In the genomic region with DNA sequence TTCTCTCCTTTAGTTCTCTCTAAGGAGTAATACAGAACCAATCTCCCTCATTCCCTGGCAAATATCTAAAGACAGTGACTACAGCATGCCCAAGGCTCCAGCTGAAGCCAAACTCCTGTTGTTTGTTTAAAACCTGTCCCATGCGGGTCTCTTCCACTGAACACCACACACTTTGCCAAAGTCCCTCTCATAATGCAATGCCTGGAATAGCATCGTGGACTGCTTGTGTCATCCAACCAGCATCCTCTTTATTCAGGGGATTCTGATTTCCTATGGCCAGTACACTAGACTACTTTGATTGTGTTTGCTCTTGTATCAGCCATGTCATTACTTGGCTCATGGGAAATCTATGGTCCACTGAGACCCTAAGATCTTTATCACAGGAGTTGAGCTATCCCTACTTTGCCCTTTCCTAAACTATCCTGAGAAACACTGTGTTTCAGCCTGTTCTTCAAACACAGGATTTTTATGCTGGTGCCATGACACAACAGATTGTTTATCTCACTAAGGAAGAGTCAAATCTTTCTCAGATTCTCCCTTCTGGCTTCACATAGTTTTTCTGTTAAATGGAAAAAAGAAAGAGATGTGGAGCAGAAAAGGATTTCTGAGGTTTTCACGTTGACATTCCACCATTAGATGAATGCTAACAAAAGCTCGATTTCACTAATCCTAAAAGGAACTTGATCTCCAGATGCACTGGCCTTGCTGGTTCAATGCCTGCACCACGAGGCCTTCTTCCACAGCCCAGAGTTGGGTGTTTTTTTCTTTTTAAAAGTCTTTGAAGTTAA, we compare ENCODE assay signal across 1 cellular context.
TF ChIP-seq lines count a peak whose summit lies in the region.

No MANE protein-coding gene starts in this region.

TF ChIP-seq in IMR-90, 13 proteins besides CTCF, POLR2A, EP300 and RAD21:
- TF ChIP-seq FOS (IDR thresholded peaks at IDR 0.05; ENCODE audit: low read depth, low read length) (no peak), BHLHE40 (IDR thresholded peaks at IDR 0.05; ENCODE audit: low read depth, low read length) (no peak), SMC3 (IDR thresholded peaks at IDR 0.05; ENCODE audit: low read depth, low read length) (no peak), CEBPB (IDR thresholded peaks at IDR 0.05; ENCODE audit: low read depth, low read length) (no peak)
- TF ChIP-seq, protein P1, sequence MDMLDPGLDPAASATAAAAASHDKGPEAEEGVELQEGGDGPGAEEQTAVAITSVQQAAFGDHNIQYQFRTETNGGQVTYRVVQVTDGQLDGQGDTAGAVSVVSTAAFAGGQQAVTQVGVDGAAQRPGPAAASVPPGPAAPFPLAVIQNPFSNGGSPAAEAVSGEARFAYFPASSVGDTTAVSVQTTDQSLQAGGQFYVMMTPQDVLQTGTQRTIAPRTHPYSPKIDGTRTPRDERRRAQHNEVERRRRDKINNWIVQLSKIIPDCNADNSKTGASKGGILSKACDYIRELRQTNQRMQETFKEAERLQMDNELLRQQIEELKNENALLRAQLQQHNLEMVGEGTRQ (IDR thresholded peaks at IDR 0.05; ENCODE audit: low read depth, low read length): no peak
- TF ChIP-seq, protein P2, sequence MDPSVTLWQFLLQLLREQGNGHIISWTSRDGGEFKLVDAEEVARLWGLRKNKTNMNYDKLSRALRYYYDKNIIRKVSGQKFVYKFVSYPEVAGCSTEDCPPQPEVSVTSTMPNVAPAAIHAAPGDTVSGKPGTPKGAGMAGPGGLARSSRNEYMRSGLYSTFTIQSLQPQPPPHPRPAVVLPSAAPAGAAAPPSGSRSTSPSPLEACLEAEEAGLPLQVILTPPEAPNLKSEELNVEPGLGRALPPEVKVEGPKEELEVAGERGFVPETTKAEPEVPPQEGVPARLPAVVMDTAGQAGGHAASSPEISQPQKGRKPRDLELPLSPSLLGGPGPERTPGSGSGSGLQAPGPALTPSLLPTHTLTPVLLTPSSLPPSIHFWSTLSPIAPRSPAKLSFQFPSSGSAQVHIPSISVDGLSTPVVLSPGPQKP (IDR thresholded peaks at IDR 0.05; ENCODE audit: borderline replicate concordance, low read depth, low read length): no peak
